ENCODE assay signal across 1 cellular context in genomic region chr17:10697092-10698081, GRCh38.
TF ChIP-seq lines count a peak whose summit lies in the region.

ADPRM (plus strand) TSS chr17:10697594; CDS start chr17:10704927, 7,333 bp downstream.
SCO1 (minus strand) TSS chr17:10697533; CDS start chr17:10697507, 26 bp downstream.

TF ChIP-seq in GM23338, 12 proteins besides CTCF, POLR2A, EP300 and RAD21 (continued from another document):
- TF ChIP-seq ZNF462 (CRISPR knock-in tag; IDR thresholded peaks at IDR 0.05) (no peak), NANOG (IDR thresholded peaks at IDR 0.05; ENCODE audit: borderline replicate concordance) (no peak)
